In the genomic region with DNA sequence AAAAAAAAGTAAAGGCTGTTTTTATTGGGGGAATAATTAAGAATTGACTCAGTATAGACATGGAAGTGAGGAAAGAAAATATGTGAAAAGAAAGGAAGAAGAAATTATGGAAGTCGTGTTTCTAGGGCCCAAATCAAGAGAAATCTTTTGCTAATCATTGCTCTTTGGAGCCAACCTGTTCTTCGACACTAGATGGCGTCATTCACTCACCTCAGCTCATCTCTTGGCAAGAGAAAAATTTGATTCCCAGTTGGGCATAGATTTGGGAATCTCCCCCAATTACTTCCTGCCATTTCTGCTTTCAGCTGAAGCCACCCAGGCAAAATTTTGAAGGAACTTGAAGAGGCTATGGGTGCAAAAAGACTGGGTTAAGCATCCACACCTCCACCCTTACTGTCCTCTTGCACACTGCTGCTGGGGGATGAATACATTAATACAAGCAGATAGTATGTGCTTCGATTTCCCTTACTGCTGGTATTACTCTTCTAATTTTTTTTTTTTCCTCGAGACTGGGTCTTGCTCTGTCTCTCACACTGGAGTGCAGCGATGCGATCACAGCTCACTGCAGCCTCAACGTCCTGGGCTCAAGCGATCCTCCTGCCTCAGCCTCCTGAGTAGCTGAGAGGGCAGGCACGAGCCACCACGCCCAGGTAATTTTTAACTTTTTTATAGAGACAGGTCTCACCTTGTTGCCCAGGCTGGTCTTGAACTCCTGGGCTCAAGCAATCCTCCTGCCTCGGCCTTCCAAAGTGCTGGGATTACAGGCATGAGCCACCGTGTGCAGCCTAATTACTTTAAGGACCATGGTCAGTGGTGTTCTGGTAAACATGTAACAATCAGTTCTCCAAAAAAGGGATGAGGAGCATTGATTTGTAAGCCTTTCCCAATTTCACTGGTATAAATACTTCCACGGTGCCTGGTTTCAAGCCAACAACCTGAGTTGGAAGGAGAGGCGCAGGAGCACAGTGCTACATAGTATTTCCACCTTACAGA, we compare ENCODE assay signal across 9 cellular contexts. TPM values are rescaled to one million over a fixed set of nuclear protein-coding genes. Genes with fewer than 3 reads are reported as not detected.
DNase-seq lines count a peak whose midpoint lies in the region; ATAC-seq and TF ChIP-seq lines count a peak whose summit lies in the region.
"Had no signal": no experiment of that assay in that cellular context is flagged by ENCODE, and none has a peak within 500 bp of the region (broad histone marks: within the 10 kb centered on the region; RNA-seq: fewer than 3 reads in every experiment).

No MANE protein-coding gene starts in this region.

- H3K4me3 Mint-ChIP-seq in progenitor cell of endocrine pancreas (ENCODE audit: low read depth), result no peak overlapping the region
- H3K4me3 Mint-ChIP-seq: dendritic cell treated with granulocyte-macrophage colony-stimulating factor and Interleukin-4, amounts not matched to agents 40 ng/mL and 50 ng/mL, for 4 days had no signal

- TF ChIP-seq CTCF in LNCAP (IDR thresholded peaks at IDR 0.05), result peak; percentile 81
- peak; percentile 80 for TF ChIP-seq CTCF in fibroblast of villous mesenchyme (IDR thresholded peaks at IDR 0.05; ENCODE audit: insufficient read depth, low read depth, low read length)
- peak; percentile 83 for TF ChIP-seq CTCF in progenitor cell of endocrine pancreas (IDR thresholded peaks at IDR 0.05; ENCODE audit: unreplicated experiment)

- no peaks in the 10 kb centered on the region for H3K27me3 Mint-ChIP-seq in progenitor cell of endocrine pancreas
- H3K27me3 Mint-ChIP-seq: dendritic cell treated with granulocyte-macrophage colony-stimulating factor and Interleukin-4, amounts not matched to agents 40 ng/mL and 50 ng/mL, for 4 days had no signal

- ATAC-seq in GM21515 (IDR thresholded peaks at IDR 0.05; ENCODE audit: unreplicated experiment) (no peak), HG03378 (IDR thresholded peaks at IDR 0.05; ENCODE audit: unreplicated experiment) (no peak)

- no peaks in the 10 kb centered on the region for H3K4me1 Mint-ChIP-seq in progenitor cell of endocrine pancreas (ENCODE audit: low read depth)

- no peak overlapping the region for H3K4me3 ChIP-seq in fibroblast of villous mesenchyme (ENCODE audit: low read depth, low read length)

- peak overlapping the region; percentile 24 for H3K27ac Mint-ChIP-seq in progenitor cell of endocrine pancreas
- H3K27ac Mint-ChIP-seq: dendritic cell treated with granulocyte-macrophage colony-stimulating factor and Interleukin-4, amounts not matched to agents 40 ng/mL and 50 ng/mL, for 4 days had no signal

- H3K9me3 Mint-ChIP-seq in progenitor cell of endocrine pancreas (ENCODE audit: low read depth), result no peaks in the 10 kb centered on the region
- H3K9me3 Mint-ChIP-seq: dendritic cell treated with granulocyte-macrophage colony-stimulating factor and Interleukin-4, amounts not matched to agents 40 ng/mL and 50 ng/mL, for 4 days had no signal

- DNase-seq in stimulated activated naive CD4-positive, alpha-beta T cell (lab: John Stamatoyannopoulos, UW), result peak in 4 of 6 experiments; percentile 2 to 28 (median 12)
- DNase-seq in stimulated activated naive CD4-positive, alpha-beta T cell treated with Interleukin-2 at 50 U/mL for 16 hours (lab: John Stamatoyannopoulos, UW), result no peak
- DNase-seq in SW480 (ENCODE audit: low spot score) (peak; percentile 49), fibroblast of villous mesenchyme (ENCODE audit: low read depth) (peak; percentile 68), progenitor cell of endocrine pancreas (ENCODE audit: low spot score, unreplicated experiment) (no peak)

- peaks cover 15% of the 10 kb centered on the region for H3K36me3 Mint-ChIP-seq in progenitor cell of endocrine pancreas (ENCODE audit: insufficient read depth)

RNA-seq across cellular contexts. Expression of a gene that starts 13.5 kb away (rescaled TPM):
- total RNA-seq in fibroblast of villous mesenchyme, result 70.2 and 76.9 TPM in 2 replicates
- total RNA-seq in progenitor cell of endocrine pancreas, result 87.6 and 92.9 TPM in 2 replicates

Comparison
In these comparisons a context has a peak if more than half of its experiments do, and no peak if none do; other contexts are left out.
1. DNase-seq: peak in stimulated activated naive CD4-positive, alpha-beta T cell (4 of 6), SW480 (single experiment) and fibroblast of villous mesenchyme (single experiment); none in stimulated activated naive CD4-positive, alpha-beta T cell treated with Interleukin-2 at 50 U/mL for 16 hours (single experiment) and progenitor cell of endocrine pancreas (single experiment).
2. Peak in every context shown above with its lines, with median percentiles within 50 percentile points of each other: CTCF ChIP-seq.